In the genomic region with DNA sequence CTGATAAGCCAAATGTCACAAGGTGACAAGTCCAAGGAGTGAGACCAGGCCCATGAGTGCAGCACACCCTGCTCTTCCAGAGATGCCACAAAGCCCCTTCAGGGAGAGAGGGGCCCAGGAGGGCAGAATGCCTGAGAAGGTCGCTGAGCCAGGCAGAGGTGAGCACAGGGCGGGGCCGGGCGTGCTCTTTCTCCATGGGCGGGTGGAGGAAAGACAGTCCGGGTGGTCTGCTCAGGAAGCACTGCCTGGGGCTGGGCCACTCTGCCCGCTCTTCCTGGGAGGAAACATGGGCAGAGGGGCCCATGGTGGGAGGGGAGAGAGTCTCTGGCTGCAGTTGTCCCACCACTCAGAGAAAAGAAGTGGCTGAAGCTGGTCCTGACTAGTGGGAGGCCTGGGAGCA, we compare ENCODE assay signal across 25 cellular contexts. TPM values are rescaled to one million over a fixed set of nuclear protein-coding genes. Genes with fewer than 3 reads are reported as not detected.
DNase-seq lines count a peak whose midpoint lies in the region; ATAC-seq lines count a peak whose summit lies in the region.
"Had no signal": no experiment of that assay in that cellular context is flagged by ENCODE, and none has a peak within 500 bp of the region (broad histone marks: within the 10 kb centered on the region; RNA-seq: fewer than 3 reads in every experiment).

No MANE protein-coding gene starts in this region.

- H3K27ac Mint-ChIP-seq in activated CD4-positive, alpha-beta T cell treated with anti-CD3 and anti-CD28 coated beads for 36 hours: peak overlapping the region; percentile 43
- peak overlapping the region in 1 of 2 donors; percentile 83 for H3K27ac Mint-ChIP-seq in stimulated activated naive CD8-positive, alpha-beta T cell treated with anti-CD3 and anti-CD28 coated beads, Interleukin-15, amount 100 ng/mL, for 72 hours
- H3K27ac Mint-ChIP-seq: activated T-cell treated with anti-CD3 and anti-CD28 coated beads, Interleukin-2, amount 50 U/mL, for 72 hours; memory B cell; progenitor cell of endocrine pancreas; stimulated activated memory B cell treated with anti-CD40 and anti-IgM and Interleukin-4, amounts not matched to agents 10 μg/mL and 1 μg/mL and 100 μg/mL, for 72 hours had no signal

- no peak for DNase-seq in activated CD4-positive, alpha-beta T cell treated with anti-CD3 and anti-CD28 coated beads for 36 hours
- no peak for DNase-seq in activated CD4-positive, alpha-beta T cell treated with anti-CD3 and anti-CD28 coated beads, Interleukin-2, amount 50 U/mL, for 1 hour
- no peak for DNase-seq in stimulated activated naive CD8-positive, alpha-beta T cell treated with anti-CD3 and anti-CD28 coated beads, Interleukin-15, amount 100 ng/mL, for 72 hours
- no peak for DNase-seq in stimulated activated naive CD8-positive, alpha-beta T cell treated with anti-CD3 and anti-CD28 coated beads, Interleukin-15, Interleukin-2, amounts not matched to agents 100 U/mL and 50 U/mL, for 24 hours
- no peak for DNase-seq in left colon
- DNase-seq: activated CD4-positive, CD25-positive, alpha-beta regulatory T cell; activated naive CD4-positive, alpha-beta T cell; activated T-cell treated with anti-CD3 and anti-CD28 coated beads, Interleukin-2, amount 50 U/mL, for 72 hours; caudate nucleus; DMS53; GDM1; H9; NCI-H1092 treated with DMSO at 0.1 percent for 48 hours; NCI-H187 treated with DMSO at 0.1 percent for 48 hours; NCI-H526 treated with DMSO at 0.1 percent for 48 hours; SIG-M5; stimulated activated CD4-positive, alpha-beta T cell treated with anti-CD3 and anti-CD28 coated beads, Interleukin-4, amount 100 ng/mL, for 24 hours had no signal

- no peak for ATAC-seq in activated CD4-positive, alpha-beta T cell treated with anti-CD3 and anti-CD28 coated beads for 36 hours
- ATAC-seq in stimulated activated naive CD8-positive, alpha-beta T cell treated with anti-CD3 and anti-CD28 coated beads, Interleukin-15, amount 100 ng/mL, for 72 hours: no peak
- no peak for ATAC-seq in stimulated activated naive CD8-positive, alpha-beta T cell treated with anti-CD3 and anti-CD28 coated beads, Interleukin-15, Interleukin-2, amounts not matched to agents 100 U/mL and 50 U/mL, for 24 hours
- peak; percentile 30 for ATAC-seq in left colon
- no peak for ATAC-seq in GM19397 (IDR thresholded peaks at IDR 0.05; ENCODE audit: unreplicated experiment)
- no peak for ATAC-seq in GM21723 (IDR thresholded peaks at IDR 0.05; ENCODE audit: unreplicated experiment)
- no peak for ATAC-seq in GM21528 (IDR thresholded peaks at IDR 0.05; ENCODE audit: low FRiP score, unreplicated experiment)
- ATAC-seq: activated T-cell treated with anti-CD3 and anti-CD28 coated beads, Interleukin-2, amount 50 U/mL, for 72 hours; Panc1; sciatic nerve; stimulated activated memory B cell treated with anti-CD40 and anti-IgM and Interleukin-4, amounts not matched to agents 10 μg/mL and 1 μg/mL and 100 μg/mL, for 72 hours had no signal

- no peak overlapping the region for H3K4me3 Mint-ChIP-seq in activated CD4-positive, alpha-beta T cell treated with anti-CD3 and anti-CD28 coated beads for 36 hours
- H3K4me3 Mint-ChIP-seq in stimulated activated naive CD8-positive, alpha-beta T cell treated with anti-CD3 and anti-CD28 coated beads, Interleukin-15, amount 100 ng/mL, for 72 hours: peak overlapping the region; percentile 37 to 49
- H3K4me3 Mint-ChIP-seq: memory B cell; stimulated activated memory B cell treated with anti-CD40 and anti-IgM and Interleukin-4, amounts not matched to agents 10 μg/mL and 1 μg/mL and 100 μg/mL, for 72 hours had no signal

- intact Hi-C loops in activated CD4-positive, alpha-beta T cell treated with anti-CD3 and anti-CD28 coated beads for 36 hours (cut with DNase I, micrococcal nuclease): no loop called here
- intact Hi-C loops in left colon (cut with DNase I, micrococcal nuclease): no loop called here

- no peaks in the 10 kb centered on the region for H3K27me3 Mint-ChIP-seq in activated CD4-positive, alpha-beta T cell treated with anti-CD3 and anti-CD28 coated beads for 36 hours
- H3K27me3 Mint-ChIP-seq in stimulated activated naive CD8-positive, alpha-beta T cell treated with anti-CD3 and anti-CD28 coated beads, Interleukin-15, amount 100 ng/mL, for 72 hours: no peaks in the 10 kb centered on the region
- H3K27me3 Mint-ChIP-seq: memory B cell; progenitor cell of endocrine pancreas; stimulated activated memory B cell treated with anti-CD40 and anti-IgM and Interleukin-4, amounts not matched to agents 10 μg/mL and 1 μg/mL and 100 μg/mL, for 72 hours had no signal

- H3K9me3 Mint-ChIP-seq in activated CD4-positive, alpha-beta T cell treated with anti-CD3 and anti-CD28 coated beads for 36 hours (ENCODE audit: low read depth): no peaks in the 10 kb centered on the region
- H3K9me3 Mint-ChIP-seq in stimulated activated naive CD8-positive, alpha-beta T cell treated with anti-CD3 and anti-CD28 coated beads, Interleukin-15, amount 100 ng/mL, for 72 hours: no peaks in the 10 kb centered on the region
- H3K9me3 Mint-ChIP-seq: activated T-cell treated with anti-CD3 and anti-CD28 coated beads, Interleukin-2, amount 50 U/mL, for 72 hours; H9; memory B cell; stimulated activated memory B cell treated with anti-CD40 and anti-IgM and Interleukin-4, amounts not matched to agents 10 μg/mL and 1 μg/mL and 100 μg/mL, for 72 hours had no signal

- CTCF ChIA-PET in activated CD4-positive, alpha-beta T cell treated with anti-CD3 and anti-CD28 coated beads for 36 hours (lab: Charles Lee): interaction anchor here (0.7 to 2.7 kb wide), 3 partner anchors 11 to 167 kb away, joined by 3 to 10 read pairs (median 5); no protein-coding TSS in a partner anchor

- peaks cover 6% of the 10 kb centered on the region for H3K36me3 Mint-ChIP-seq in activated CD4-positive, alpha-beta T cell treated with anti-CD3 and anti-CD28 coated beads for 36 hours (ENCODE audit: low read depth)
- H3K36me3 Mint-ChIP-seq: memory B cell; stimulated activated memory B cell treated with anti-CD40 and anti-IgM and Interleukin-4, amounts not matched to agents 10 μg/mL and 1 μg/mL and 100 μg/mL, for 72 hours had no signal

- peaks cover 48% of the 10 kb centered on the region for H3K4me1 Mint-ChIP-seq in activated CD4-positive, alpha-beta T cell treated with anti-CD3 and anti-CD28 coated beads for 36 hours
- H3K4me1 Mint-ChIP-seq in stimulated activated naive CD8-positive, alpha-beta T cell treated with anti-CD3 and anti-CD28 coated beads, Interleukin-15, amount 100 ng/mL, for 72 hours: peaks cover 68% of the 10 kb centered on the region

- POLR2A ChIA-PET in activated CD4-positive, alpha-beta T cell treated with anti-CD3 and anti-CD28 coated beads for 36 hours (lab: Charles Lee): interaction anchor here (0.7 to 3.4 kb wide), 3 partner anchors 9 to 11 kb away, joined by 3 to 25 read pairs (median 9); partner anchors contain the start of gene SREBF1

RNA-seq across cellular contexts. Expression of gene SREBF1, which starts 10.3 kb away (rescaled TPM):
- total RNA-seq in activated CD4-positive, alpha-beta T cell treated with anti-CD3 and anti-CD28 coated beads for 36 hours: 10 to 100 TPM; 87.6 to 97.2 TPM
- total RNA-seq in left colon: 100 to 1,000 TPM; 125 to 161 TPM
